ENCODE assay signal across 8 cellular contexts in genomic region chr9:121179373-121179721, GRCh38. TPM values are rescaled to one million over a fixed set of nuclear protein-coding genes. Genes with fewer than 3 reads are reported as not detected.
DNase-seq lines count a peak whose midpoint lies in the region; ATAC-seq, FAIRE-seq and TF ChIP-seq lines count a peak whose summit lies in the region.
"Not testable (repeated sequence)": the region's sequence is repeated elsewhere in the genome, so short reads cannot be mapped to it uniquely, and the experiment has no call there.

No MANE protein-coding gene starts in this region.

- H3K9me3 ChIP-seq in keratinocyte (ENCODE audit: control insufficient read depth, low read depth, low read length); right lobe of liver: not testable (repeated sequence)

- peaks cover 12% of the 10 kb centered on the region for H3K4me1 Mint-ChIP-seq in Calu3 (ENCODE audit: low read depth, unreplicated experiment)
- not testable (repeated sequence) for H3K4me1 Mint-ChIP-seq in WTC11
- peaks cover 25% of the 10 kb centered on the region for H3K4me1 Mint-ChIP-seq in activated naive CD8-positive, alpha-beta T cell treated with anti-CD3 and anti-CD28 coated beads for 36 hours
- peaks cover 14% of the 10 kb centered on the region for H3K4me1 Mint-ChIP-seq in stimulated activated effector memory CD8-positive, alpha-beta T cell treated with anti-CD3 and anti-CD28 coated beads, Interleukin-12 subunit alpha, Interleukin-12 subunit beta, amount 100 ng/mL, for 72 hours

- not testable (repeated sequence) for H3K9me3 Mint-ChIP-seq in Calu3 (ENCODE audit: low read depth, unreplicated experiment); WTC11; activated naive CD8-positive, alpha-beta T cell treated with anti-CD3 and anti-CD28 coated beads for 36 hours; stimulated activated effector memory CD8-positive, alpha-beta T cell treated with anti-CD3 and anti-CD28 coated beads, Interleukin-12 subunit alpha, Interleukin-12 subunit beta, amount 100 ng/mL, for 72 hours

- FAIRE-seq in keratinocyte (lab: Jason Lieb, UNC): peak; percentile 20

- H3K4me1 ChIP-seq in keratinocyte (ENCODE audit: control insufficient read depth, extremely low read depth, insufficient read depth, low read length): not testable (repeated sequence)
- H3K4me1 ChIP-seq in right lobe of liver: peaks cover 0 to 63% (median 28%) of the 10 kb centered on the region in 4 donors

- DNase-seq in Calu3; WTC11 (ENCODE audit: low spot score); activated naive CD8-positive, alpha-beta T cell treated with anti-CD3 and anti-CD28 coated beads for 36 hours; keratinocyte (ENCODE audit: low read depth, low spot score); stimulated activated effector memory CD8-positive, alpha-beta T cell treated with anti-CD3 and anti-CD28 coated beads, Interleukin-12 subunit alpha, Interleukin-12 subunit beta, amount 100 ng/mL, for 72 hours (ENCODE audit: low spot score in 2 of 2): not testable (repeated sequence)
- DNase-seq in NCI-H69 (lab: John Stamatoyannopoulos, UW) (peak; percentile 35), right lobe of liver (peak in 2 of 3 donors; percentile 46 to 72)

- CTCF ChIA-PET in Calu3 (lab: Charles Lee); WTC11 (lab: Charles Lee): not testable (repeated sequence)

- not testable (repeated sequence) for H3K4me3 ChIP-seq in keratinocyte (ENCODE audit: control insufficient read depth in 2 of 3, extremely low read depth in 1 of 3, insufficient read depth in 2 of 3, low read depth in 1 of 3, low read length in 3 of 3)
- H3K4me3 ChIP-seq in right lobe of liver: peak overlapping the region in 2 of 3 donors; percentile 2 to 12

- not testable (repeated sequence) for H2AFZ ChIP-seq in keratinocyte (ENCODE audit: control insufficient read depth, low read length)

- not testable (repeated sequence) for H3K27me3 Mint-ChIP-seq in Calu3 (ENCODE audit: unreplicated experiment); WTC11 (ENCODE audit: low read depth); activated naive CD8-positive, alpha-beta T cell treated with anti-CD3 and anti-CD28 coated beads for 36 hours

- H3K36me3 ChIP-seq in keratinocyte (ENCODE audit: control insufficient read depth in 2 of 2, extremely low read depth in 1 of 2, insufficient read depth in 2 of 2, low read length in 2 of 2): peaks cover 18 to 32% of the 10 kb centered on the region in 2 experiments
- H3K36me3 ChIP-seq in right lobe of liver: not testable (repeated sequence)

- H3K79me2 ChIP-seq in keratinocyte (ENCODE audit: control insufficient read depth, insufficient read depth, low read length): peaks cover 18% of the 10 kb centered on the region

- H3K9me1 ChIP-seq in keratinocyte (ENCODE audit: control insufficient read depth, extremely low read depth, insufficient read depth, low read length): not testable (repeated sequence)

- not testable (repeated sequence) for H3K4me2 ChIP-seq in keratinocyte (ENCODE audit: control insufficient read depth, extremely low read depth, insufficient read depth, low read depth, low read length)

- H3K36me3 Mint-ChIP-seq in Calu3 (ENCODE audit: insufficient read depth, unreplicated experiment): not testable (repeated sequence)
- peaks cover 21% of the 10 kb centered on the region for H3K36me3 Mint-ChIP-seq in WTC11
- H3K36me3 Mint-ChIP-seq in activated naive CD8-positive, alpha-beta T cell treated with anti-CD3 and anti-CD28 coated beads for 36 hours: peaks cover 25% of the 10 kb centered on the region
- peaks cover 95% of the 10 kb centered on the region for H3K36me3 Mint-ChIP-seq in stimulated activated effector memory CD8-positive, alpha-beta T cell treated with anti-CD3 and anti-CD28 coated beads, Interleukin-12 subunit alpha, Interleukin-12 subunit beta, amount 100 ng/mL, for 72 hours

- BruUV-seq in Calu3 (replicated peaks; lab: Mats Ljungman, UMichigan): TSS peak; percentile 31

- not testable (repeated sequence) for TF ChIP-seq POLR2A in right lobe of liver (IDR thresholded peaks at IDR 0.05)

- not testable (repeated sequence) for TF ChIP-seq CTCF in 22Rv1 (IDR thresholded peaks at IDR 0.05); Calu3 (IDR thresholded peaks at IDR 0.05; ENCODE audit: unreplicated experiment); WTC11 (IDR thresholded peaks at IDR 0.05); keratinocyte (optimal IDR thresholded peaks at IDR 0.05 in 1 of 3, IDR thresholded peaks at IDR 0.05 in 1 of 3, conservative IDR thresholded peaks at IDR 0.05 in 1 of 3; ENCODE audit: extremely low read depth in 1 of 3, insufficient read depth in 2 of 3, low read length in 3 of 3); right lobe of liver (IDR thresholded peaks at IDR 0.05)

- not testable (repeated sequence) for H3K27ac Mint-ChIP-seq in Calu3 (ENCODE audit: unreplicated experiment); WTC11
- H3K27ac Mint-ChIP-seq in activated naive CD8-positive, alpha-beta T cell treated with anti-CD3 and anti-CD28 coated beads for 36 hours: peak overlapping the region; percentile 31
- peak overlapping the region; percentile 60 for H3K27ac Mint-ChIP-seq in stimulated activated effector memory CD8-positive, alpha-beta T cell treated with anti-CD3 and anti-CD28 coated beads, Interleukin-12 subunit alpha, Interleukin-12 subunit beta, amount 100 ng/mL, for 72 hours

- POLR2A ChIA-PET in WTC11 (lab: Charles Lee): not testable (repeated sequence)

- 35% methylated on average over 1 of the region's 1 CpG for WGBS in right lobe of liver (ENCODE audit: insufficient coverage, low coverage, low lambda C conversion rate, missing lambda C conversion rate)

- not testable (repeated sequence) for H4K20me1 ChIP-seq in keratinocyte (ENCODE audit: control insufficient read depth, extremely low read depth, insufficient read depth, low read length)

- H3K27ac ChIP-seq in 22Rv1 (peak overlapping the region; percentile 8; the same call in 1 of the 2 replicates), right lobe of liver (peak overlapping the region; percentile 18 to 85 (median 51))
- not testable (repeated sequence) for H3K27ac ChIP-seq in keratinocyte (ENCODE audit: control insufficient read depth, insufficient read depth, low read length)

- ATAC-seq in WTC11; stimulated activated effector memory CD8-positive, alpha-beta T cell treated with anti-CD3 and anti-CD28 coated beads, Interleukin-12 subunit alpha, Interleukin-12 subunit beta, amount 100 ng/mL, for 72 hours: not testable (repeated sequence)
- peak; percentile 72 to 87 (median 77) for ATAC-seq in right lobe of liver

- dilution Hi-C loops in keratinocyte (cut with MboI; ENCODE audit: extremely low pct_ligation_motif_present, low sequenced_read_pairs): not testable (repeated sequence)

- not testable (repeated sequence) for H3K9ac ChIP-seq in keratinocyte (ENCODE audit: control insufficient read depth, extremely low read depth, insufficient read depth, low read length)

- intact Hi-C loops in Calu3 (cut with micrococcal nuclease; ENCODE audit: unreplicated experiment); right lobe of liver (cut with DNase I): not testable (repeated sequence)

- not testable (repeated sequence) for H3K27me3 ChIP-seq in keratinocyte (ENCODE audit: control insufficient read depth, extremely low read depth, insufficient read depth, low read length); right lobe of liver

- not testable (repeated sequence) for H3K4me3 Mint-ChIP-seq in Calu3 (ENCODE audit: low read depth, unreplicated experiment); WTC11; activated naive CD8-positive, alpha-beta T cell treated with anti-CD3 and anti-CD28 coated beads for 36 hours; stimulated activated effector memory CD8-positive, alpha-beta T cell treated with anti-CD3 and anti-CD28 coated beads, Interleukin-12 subunit alpha, Interleukin-12 subunit beta, amount 100 ng/mL, for 72 hours

TF ChIP-seq in WTC11, 78 proteins besides CTCF, POLR2A, EP300 and RAD21:
- TF ChIP-seq GABPB1 (CRISPR knock-in tag; IDR thresholded peaks at IDR 0.05): peak; percentile 93

RNA-seq across cellular contexts. Expression of gene RAB14, which starts 22.3 kb away (rescaled TPM):
- 42.5 and 44.2 TPM in 2 replicates for total RNA-seq in Calu3 (2022)
- 32.3 to 36.0 TPM (median 34.0 TPM) in 3 replicates for total RNA-seq in WTC11 (2021)
- 10 to 100 TPM; 58.4 to 61.0 TPM for total RNA-seq in activated naive CD8-positive, alpha-beta T cell treated with anti-CD3 and anti-CD28 coated beads for 36 hours
- polyA plus RNA-seq in keratinocyte: 21.5 to 42.8 TPM (median 41.2 TPM) in 3 replicates
- 77.9 TPM for polyA plus RNA-seq in keratinocyte (2011; ENCODE audit: low read depth)
- 29.5 and 51.8 TPM in 2 replicates for polyA plus RNA-seq in keratinocyte (2011; cell fraction: cytosol; rRNA removed)
- 38.9 and 55.7 TPM in 2 replicates for polyA plus RNA-seq in keratinocyte (2011; cell fraction: nucleus; rRNA removed)
- polyA plus RNA-seq in keratinocyte (2012; ENCODE audit: low replicate concordance): 43.9 and 49.5 TPM in 2 replicates
- 8.9 to 25.5 TPM (median 12.7 TPM) in 3 replicates for polyA minus RNA-seq in keratinocyte
- polyA minus RNA-seq in keratinocyte (2011; cell fraction: cytosol; rRNA and poly(A)+ RNA removed): 18.2 TPM
- 13.7 and 27.1 TPM in 2 replicates for polyA minus RNA-seq in keratinocyte (2011; cell fraction: nucleus; rRNA and poly(A)+ RNA removed)
- total RNA-seq in right lobe of liver: 10 to 100 TPM; 29.0 to 65.1 (median 53.5) TPM
